ENCODE assay signal across 1 cellular context in genomic region chrX:134311994-134312393, GRCh38.
TF ChIP-seq lines count a peak whose summit lies in the region.

No MANE protein-coding gene starts in this region.

TF ChIP-seq in HEK293, 187 proteins besides CTCF, POLR2A, EP300 and RAD21 (continued from another document):
- TF ChIP-seq ZNF529 (tag by site-specific recombination; IDR thresholded peaks at IDR 0.05; ENCODE audit: insufficient replicate concordance) = peak; percentile 52
- TF ChIP-seq ZBTB21 (tag by site-specific recombination; IDR thresholded peaks at IDR 0.05) = peak; percentile 36; the same call in 1 of the 2 replicates
- peak; percentile 70; the same call in 1 of the 2 replicates for TF ChIP-seq ZNF292 (tag by site-specific recombination; IDR thresholded peaks at IDR 0.05; ENCODE audit: borderline replicate concordance, low read depth)
- peak; percentile 57 for TF ChIP-seq ZXDB (tag by site-specific recombination; IDR thresholded peaks at IDR 0.05)
- TF ChIP-seq ZNF426 (tag by site-specific recombination; IDR thresholded peaks at IDR 0.05) = peak; percentile 91
- TF ChIP-seq ZNF202 (tag by site-specific recombination; IDR thresholded peaks at IDR 0.05; ENCODE audit: borderline replicate concordance) = 0 out of 2 replicates have a peak, but pooled peaks have one; percentile 57
- TF ChIP-seq ZNF555 (tag by site-specific recombination; conservative IDR thresholded peaks at IDR 0.05) = peak; percentile 93
- peak; percentile 77 for TF ChIP-seq ZNF558 (tag by site-specific recombination; IDR thresholded peaks at IDR 0.05)
- peak; percentile 78 for TF ChIP-seq ZNF266 (tag by site-specific recombination; IDR thresholded peaks at IDR 0.05; ENCODE audit: low read depth)
- TF ChIP-seq ZNF654 (tag by site-specific recombination; IDR thresholded peaks at IDR 0.05; ENCODE audit: low read depth) = peak; percentile 62
- TF ChIP-seq ZNF664 (tag by site-specific recombination; IDR thresholded peaks at IDR 0.05) = peak; percentile 57; the same call in 1 of the 2 replicates
- TF ChIP-seq RBAK (tag by site-specific recombination; IDR thresholded peaks at IDR 0.05) = 0 out of 2 replicates have a peak, but pooled peaks have one; percentile 27
- peak; percentile 92 for TF ChIP-seq ZNF394 (tag by site-specific recombination; IDR thresholded peaks at IDR 0.05; ENCODE audit: borderline replicate concordance)
- peak; percentile 76 for TF ChIP-seq ZBTB8A (tag by site-specific recombination; IDR thresholded peaks at IDR 0.05)
- TF ChIP-seq ZNF560 (tag by site-specific recombination; IDR thresholded peaks at IDR 0.05; ENCODE audit: borderline replicate concordance) = peak; percentile 75; the same call in 1 of the 2 replicates
- TF ChIP-seq REST (tag by site-specific recombination; IDR thresholded peaks at IDR 0.05) = peak; percentile 67
- TF ChIP-seq AEBP2 (tag by site-specific recombination; IDR thresholded peaks at IDR 0.05; ENCODE audit: borderline replicate concordance) = peak; percentile 78; the same call in 1 of the 2 replicates
